9 cellular contexts compared by ENCODE assay signal in the genomic region with DNA sequence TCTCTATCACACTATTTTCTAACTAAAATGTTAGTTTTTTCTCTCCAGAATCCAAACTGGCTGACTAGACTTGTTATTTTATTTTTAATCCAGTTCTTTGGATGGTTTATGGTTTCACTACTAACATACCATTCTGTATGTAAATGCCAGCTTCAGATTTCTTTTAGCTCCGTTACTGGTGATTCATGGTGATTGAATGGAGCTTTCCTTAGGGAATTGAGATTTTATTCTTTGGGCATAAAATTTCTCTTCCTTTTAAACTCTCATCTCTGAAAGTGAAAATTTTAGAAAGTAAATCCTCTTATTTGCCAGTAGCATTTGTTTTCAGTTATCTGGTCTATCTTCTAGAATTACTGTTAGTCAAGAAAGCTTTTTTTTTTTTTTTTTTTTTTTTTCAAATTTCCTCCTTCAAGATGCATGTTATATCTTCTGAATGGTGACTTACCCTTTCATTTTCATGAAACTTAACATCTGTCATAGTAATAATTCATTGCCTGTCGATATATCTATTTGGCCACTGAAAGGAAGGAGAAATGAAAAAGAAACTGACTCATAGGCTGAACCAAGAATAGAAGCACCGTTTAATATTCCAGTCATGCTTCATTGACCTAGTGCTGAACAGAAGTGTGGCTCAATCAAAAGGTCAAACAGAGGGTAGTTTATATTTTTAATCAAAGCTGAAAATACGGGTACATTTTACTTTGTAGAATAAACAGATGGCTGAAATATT. TPM values are rescaled to one million over a fixed set of nuclear protein-coding genes. Genes with fewer than 3 reads are reported as not detected.
DNase-seq lines count a peak whose midpoint lies in the region; ATAC-seq and TF ChIP-seq lines count a peak whose summit lies in the region.
"Had no signal": no experiment of that assay in that cellular context is flagged by ENCODE, and none has a peak within 500 bp of the region (broad histone marks: within the 10 kb centered on the region; RNA-seq: fewer than 3 reads in every experiment).

No MANE protein-coding gene starts in this region.

- no peaks in the 10 kb centered on the region for H3K9me3 ChIP-seq in CD4-positive, CD25-positive, alpha-beta regulatory T cell (ENCODE audit: control insufficient read depth in 2 of 2, low read length in 2 of 2)
- H3K9me3 ChIP-seq in skeletal muscle satellite cell (replicated peaks; ENCODE audit: low read length) (no peaks in the 10 kb centered on the region), testis (no peaks in the 10 kb centered on the region)

- peak overlapping the region; percentile 64 for H3K4me2 ChIP-seq in skeletal muscle satellite cell (ENCODE audit: low read length)

- H3K36me3 ChIP-seq in CD4-positive, CD25-positive, alpha-beta regulatory T cell (ENCODE audit: control insufficient read depth, insufficient read depth, low read length) = no peaks in the 10 kb centered on the region
- H3K36me3 ChIP-seq in skeletal muscle satellite cell (ENCODE audit: insufficient read depth, low read length) = no peaks in the 10 kb centered on the region
- no peaks in the 10 kb centered on the region for H3K36me3 ChIP-seq in testis (ENCODE audit: low read depth, missing control alignments)

- intact Hi-C loops in activated T-helper 1 cell treated with anti-CD3 and anti-CD28 coated beads, Interleukin-12 subunit alpha, Interleukin-12 subunit beta, Interleukin-2, Interleukin-4 antibody, amounts not matched to agents 30 ng/mL and 10 ng/mL and 1 ng/mL, durations not matched to agents 14 hours and 24 hours and 36 hours (cut with micrococcal nuclease) = loop anchor here (1.0 to 5.0 kb wide), 2 partner anchors 12 to 1246 kb away; partner anchors contain the start of gene MAML2
- intact Hi-C loops in testis (cut with DNase I; ENCODE audit: low total_unique reads) = no loop called here

- peaks cover 15% of the 10 kb centered on the region for H3K4me1 ChIP-seq in CD4-positive, CD25-positive, alpha-beta regulatory T cell (ENCODE audit: control insufficient read depth, insufficient read depth, low read length, poor library complexity, severe bottlenecking)
- H3K4me1 ChIP-seq in skeletal muscle satellite cell (ENCODE audit: control insufficient read depth, insufficient read depth, low read length) = peaks cover 37% of the 10 kb centered on the region
- peaks cover 14% of the 10 kb centered on the region for H3K4me1 ChIP-seq in testis

- peak in 1 of 3 donors; percentile 66 for DNase-seq in CD4-positive, CD25-positive, alpha-beta regulatory T cell
- no peak for DNase-seq in activated T-helper 1 cell treated with anti-CD3 and anti-CD28 coated beads, Interleukin-12 subunit alpha, Interleukin-12 subunit beta, Interleukin-2, Interleukin-4 antibody, amounts not matched to agents 30 ng/mL and 10 ng/mL and 1 ng/mL, durations not matched to agents 14 hours and 24 hours and 36 hours (ENCODE audit: low spot score)
- DNase-seq in stimulated activated naive CD4-positive, alpha-beta T cell (lab: John Stamatoyannopoulos, UW) = no peak
- DNase-seq in testis (no peak), HuH-7.5 (ENCODE audit: low spot score) (no peak)

- H3K27me3 ChIP-seq in CD4-positive, CD25-positive, alpha-beta regulatory T cell (ENCODE audit: control insufficient read depth, insufficient read depth, low read length) = no peaks in the 10 kb centered on the region
- H3K27me3 ChIP-seq in skeletal muscle satellite cell (ENCODE audit: control insufficient read depth, insufficient read depth, low read length) = no peaks in the 10 kb centered on the region
- no peaks in the 10 kb centered on the region for H3K27me3 ChIP-seq in testis

- H3K27ac ChIP-seq in CD4-positive, CD25-positive, alpha-beta regulatory T cell (ENCODE audit: insufficient read depth, low read length, poor library complexity, severe bottlenecking) = no peak overlapping the region
- H3K27ac ChIP-seq in testis = no peak overlapping the region
- H3K27ac ChIP-seq: epithelial cell of prostate had no signal

- H3K9ac ChIP-seq in skeletal muscle satellite cell (ENCODE audit: low read depth, low read length) = peak overlapping the region; percentile 47

- H3K4me1 Mint-ChIP-seq in CD4-positive, CD25-positive, alpha-beta regulatory T cell = peaks cover 18 to 61% (median 45%) of the 10 kb centered on the region in 4 donors
- H3K4me1 Mint-ChIP-seq in activated T-helper 1 cell treated with anti-CD3 and anti-CD28 coated beads, Interleukin-12 subunit alpha, Interleukin-12 subunit beta, Interleukin-2, Interleukin-4 antibody, amounts not matched to agents 30 ng/mL and 10 ng/mL and 1 ng/mL, durations not matched to agents 14 hours and 24 hours and 36 hours (ENCODE audit: low read depth) = peaks cover 64% of the 10 kb centered on the region

- H3K4me3 Mint-ChIP-seq in CD4-positive, CD25-positive, alpha-beta regulatory T cell = no peak overlapping the region
- H3K4me3 Mint-ChIP-seq in activated T-helper 1 cell treated with anti-CD3 and anti-CD28 coated beads, Interleukin-12 subunit alpha, Interleukin-12 subunit beta, Interleukin-2, Interleukin-4 antibody, amounts not matched to agents 30 ng/mL and 10 ng/mL and 1 ng/mL, durations not matched to agents 14 hours and 24 hours and 36 hours = peak overlapping the region; percentile 46

- H3K27ac Mint-ChIP-seq in CD4-positive, CD25-positive, alpha-beta regulatory T cell = no peak overlapping the region
- H3K27ac Mint-ChIP-seq in activated T-helper 1 cell treated with anti-CD3 and anti-CD28 coated beads, Interleukin-12 subunit alpha, Interleukin-12 subunit beta, Interleukin-2, Interleukin-4 antibody, amounts not matched to agents 30 ng/mL and 10 ng/mL and 1 ng/mL, durations not matched to agents 14 hours and 24 hours and 36 hours = peak overlapping the region; percentile 67

- H3K9me3 Mint-ChIP-seq in CD4-positive, CD25-positive, alpha-beta regulatory T cell = peaks cover 0 to 2% (median 0%) of the 10 kb centered on the region in 7 donors
- H3K9me3 Mint-ChIP-seq in activated T-helper 1 cell treated with anti-CD3 and anti-CD28 coated beads, Interleukin-12 subunit alpha, Interleukin-12 subunit beta, Interleukin-2, Interleukin-4 antibody, amounts not matched to agents 30 ng/mL and 10 ng/mL and 1 ng/mL, durations not matched to agents 14 hours and 24 hours and 36 hours = no peaks in the 10 kb centered on the region

- peaks cover 23% of the 10 kb centered on the region for H3K36me3 Mint-ChIP-seq in CD4-positive, CD25-positive, alpha-beta regulatory T cell
- peaks cover 34% of the 10 kb centered on the region for H3K36me3 Mint-ChIP-seq in activated T-helper 1 cell treated with anti-CD3 and anti-CD28 coated beads, Interleukin-12 subunit alpha, Interleukin-12 subunit beta, Interleukin-2, Interleukin-4 antibody, amounts not matched to agents 30 ng/mL and 10 ng/mL and 1 ng/mL, durations not matched to agents 14 hours and 24 hours and 36 hours (ENCODE audit: low read depth)

- no peaks in the 10 kb centered on the region for H3K27me3 Mint-ChIP-seq in CD4-positive, CD25-positive, alpha-beta regulatory T cell
- H3K27me3 Mint-ChIP-seq in activated T-helper 1 cell treated with anti-CD3 and anti-CD28 coated beads, Interleukin-12 subunit alpha, Interleukin-12 subunit beta, Interleukin-2, Interleukin-4 antibody, amounts not matched to agents 30 ng/mL and 10 ng/mL and 1 ng/mL, durations not matched to agents 14 hours and 24 hours and 36 hours (ENCODE audit: insufficient read depth) = no peaks in the 10 kb centered on the region

- no peak overlapping the region for H3K4me3 ChIP-seq in CD4-positive, CD25-positive, alpha-beta regulatory T cell (ENCODE audit: low read depth, low read length)
- H3K4me3 ChIP-seq in skeletal muscle satellite cell (ENCODE audit: low read length) (peak overlapping the region; percentile 19), testis (no peak overlapping the region)

- ATAC-seq in CD4-positive, CD25-positive, alpha-beta regulatory T cell (ENCODE audit: low read depth in 2 of 2) = peak; percentile 59 to 70
- ATAC-seq in GM19328 (IDR thresholded peaks at IDR 0.05; ENCODE audit: unreplicated experiment) (peak; percentile 68), HG03175 (IDR thresholded peaks at IDR 0.05; ENCODE audit: unreplicated experiment) (peak; percentile 87)

- TF ChIP-seq CTCF in testis (IDR thresholded peaks at IDR 0.05) = no peak

- TF ChIP-seq POLR2A in testis (IDR thresholded peaks at IDR 0.05) = no peak

- WGBS in testis, 2 donors = 80 to 83% methylated on average over 4 of the region's 4 CpGs

RNA-seq across cellular contexts. Expression of gene ENDOD1, which starts 6.4 kb away (rescaled TPM):
- total RNA-seq in CD4-positive, CD25-positive, alpha-beta regulatory T cell = 11.0 TPM
- polyA plus RNA-seq in CD4-positive, CD25-positive, alpha-beta regulatory T cell = 10 to 100 TPM in 2 of 4 donors, 1 to 10 TPM in 2; 9.1 to 14.6 (median 11.0) TPM
- 33.8 and 34.3 TPM in 2 replicates for total RNA-seq in activated T-helper 1 cell treated with anti-CD3 and anti-CD28 coated beads, Interleukin-12 subunit alpha, Interleukin-12 subunit beta, Interleukin-2, Interleukin-4 antibody, amounts not matched to agents 30 ng/mL and 10 ng/mL and 1 ng/mL, durations not matched to agents 14 hours and 24 hours and 36 hours
- total RNA-seq in skeletal muscle satellite cell (2012; rRNA removed) = 38.0 and 43.9 TPM in 2 replicates
- 10 to 100 TPM; 55.6 to 71.8 TPM for total RNA-seq in testis
- 28.9 TPM for polyA plus RNA-seq in testis (ENCODE audit: insufficient read depth, low read depth, low replicate concordance)

RNA-seq across cellular contexts. Expression of gene SRSF8, which starts 29.3 kb away (rescaled TPM):
- total RNA-seq in CD4-positive, CD25-positive, alpha-beta regulatory T cell = 57.4 TPM
- polyA plus RNA-seq in CD4-positive, CD25-positive, alpha-beta regulatory T cell = 100 to 1,000 TPM; 119 to 145 (median 134) TPM
- 53.1 and 58.2 TPM in 2 replicates for total RNA-seq in activated T-helper 1 cell treated with anti-CD3 and anti-CD28 coated beads, Interleukin-12 subunit alpha, Interleukin-12 subunit beta, Interleukin-2, Interleukin-4 antibody, amounts not matched to agents 30 ng/mL and 10 ng/mL and 1 ng/mL, durations not matched to agents 14 hours and 24 hours and 36 hours
- 18.3 and 18.8 TPM in 2 replicates for total RNA-seq in skeletal muscle satellite cell (2012; rRNA removed)
- total RNA-seq in testis = 10 to 100 TPM; 32.5 to 37.2 TPM
- 30.0 TPM for polyA plus RNA-seq in testis (ENCODE audit: insufficient read depth, low read depth, low replicate concordance)

RNA-seq across cellular contexts. Expression of gene KDM4F, which starts 46.8 kb away (rescaled TPM):
- not detected for total RNA-seq in CD4-positive, CD25-positive, alpha-beta regulatory T cell
- not detected for polyA plus RNA-seq in CD4-positive, CD25-positive, alpha-beta regulatory T cell
- not detected in 2 replicates for total RNA-seq in activated T-helper 1 cell treated with anti-CD3 and anti-CD28 coated beads, Interleukin-12 subunit alpha, Interleukin-12 subunit beta, Interleukin-2, Interleukin-4 antibody, amounts not matched to agents 30 ng/mL and 10 ng/mL and 1 ng/mL, durations not matched to agents 14 hours and 24 hours and 36 hours
- total RNA-seq in skeletal muscle satellite cell (2012; rRNA removed) = not detected in 2 replicates
- under 1 TPM in 1 of 2 donors, not detected in 1; 0.55 TPM for total RNA-seq in testis
- polyA plus RNA-seq in testis (ENCODE audit: insufficient read depth, low read depth, low replicate concordance) = not detected
